10 cellular contexts compared by ENCODE assay signal in genomic region chr4:158811216-158811540, GRCh38. TPM values are rescaled to one million over a fixed set of nuclear protein-coding genes. Genes with fewer than 3 reads are reported as not detected.
DNase-seq lines count a peak whose midpoint lies in the region; ATAC-seq and TF ChIP-seq lines count a peak whose summit lies in the region.
"Had no signal": no experiment of that assay in that cellular context is flagged by ENCODE, and none has a peak within 500 bp of the region (broad histone marks: within the 10 kb centered on the region; RNA-seq: fewer than 3 reads in every experiment).

No MANE protein-coding gene starts in this region.

- DNase-seq in CD8-positive, alpha-beta T cell: no peak
- DNase-seq in MV-4-11 (lab: John Stamatoyannopoulos, UW) (peak; percentile 72), esophagus squamous epithelium (lab: John Stamatoyannopoulos, UW) (no peak)
- DNase-seq in activated CD8-positive, alpha-beta memory T cell treated with anti-CD3 and anti-CD28 coated beads, Interleukin-2, amount 50 U/mL, for 48 hours: no peak
- DNase-seq: activated effector memory CD4-positive, alpha-beta T cell treated with anti-CD3 and anti-CD28 coated beads, Interleukin-2, amount 50 U/mL, for 16 hours; T-helper 17 cell had no signal

- no peaks in the 10 kb centered on the region for H3K36me3 Mint-ChIP-seq in CD8-positive, alpha-beta T cell

- H3K79me2 ChIP-seq in parathyroid adenoma: peaks cover 4% of the 10 kb centered on the region

- TF ChIP-seq POLR2A in esophagus squamous epithelium (IDR thresholded peaks at IDR 0.05): no peak

- no peaks in the 10 kb centered on the region for H3K9me3 ChIP-seq in CD8-positive, alpha-beta T cell (ENCODE audit: low read length)
- H3K9me3 ChIP-seq in esophagus squamous epithelium (no peaks in the 10 kb centered on the region), parathyroid adenoma (ENCODE audit: control insufficient read depth, low read length) (no peaks in the 10 kb centered on the region)

- no peak overlapping the region for H3K27ac ChIP-seq in CD8-positive, alpha-beta T cell (ENCODE audit: low read depth, low read length)
- H3K27ac ChIP-seq in esophagus squamous epithelium (peak overlapping the region; percentile 21 to 88 (median 76)), parathyroid adenoma (peak overlapping the region; percentile 53)

- no peak overlapping the region for H3K4me3 ChIP-seq in CD8-positive, alpha-beta T cell (ENCODE audit: low read depth, low read length)
- H3K4me3 ChIP-seq in esophagus squamous epithelium (no peak overlapping the region), parathyroid adenoma (ENCODE audit: low read depth, low read length) (no peak overlapping the region)

- no peak for ATAC-seq in CD8-positive, alpha-beta T cell
- ATAC-seq in GM18909 (IDR thresholded peaks at IDR 0.05; ENCODE audit: poor library complexity, unreplicated experiment): no peak
- ATAC-seq in HG03025 (IDR thresholded peaks at IDR 0.05; ENCODE audit: low FRiP score, unreplicated experiment): no peak
- no peak for ATAC-seq in HG03354 (IDR thresholded peaks at IDR 0.05; ENCODE audit: poor library complexity, severe bottlenecking, unreplicated experiment)

- no peaks in the 10 kb centered on the region for H3K36me3 ChIP-seq in CD8-positive, alpha-beta T cell (ENCODE audit: insufficient read depth, low read length)
- H3K36me3 ChIP-seq in esophagus squamous epithelium: no peaks in the 10 kb centered on the region
- H3K36me3 ChIP-seq in parathyroid adenoma (ENCODE audit: control insufficient read depth, insufficient read depth, low read length): no peaks in the 10 kb centered on the region

- H3K27ac Mint-ChIP-seq in CD8-positive, alpha-beta T cell: no peak overlapping the region

- H3K4me1 Mint-ChIP-seq in CD8-positive, alpha-beta T cell (ENCODE audit: low read depth): peaks cover 37% of the 10 kb centered on the region

- peak overlapping the region; percentile 10 for H3K4me2 ChIP-seq in parathyroid adenoma (ENCODE audit: low read length)

- no peak for TF ChIP-seq CTCF in CD8-positive, alpha-beta T cell (IDR thresholded peaks at IDR 0.05)
- no peak for TF ChIP-seq CTCF in esophagus squamous epithelium (IDR thresholded peaks at IDR 0.05)
- no peak for TF ChIP-seq CTCF in parathyroid adenoma (IDR thresholded peaks at IDR 0.05)

- no peaks in the 10 kb centered on the region for H3K27me3 Mint-ChIP-seq in CD8-positive, alpha-beta T cell (ENCODE audit: low read depth)
- H3K27me3 Mint-ChIP-seq: T-helper 17 cell had no signal

- CTCF ChIA-PET in CD8-positive, alpha-beta T cell (lab: Charles Lee): interaction anchor here (2.2 kb wide), 1 partner anchor 39 kb away, joined by 8 read pairs; no protein-coding TSS in a partner anchor

- no peak overlapping the region for H2AFZ ChIP-seq in parathyroid adenoma

- H3K4me1 ChIP-seq in CD8-positive, alpha-beta T cell (ENCODE audit: insufficient read depth, low read length): peaks cover 28% of the 10 kb centered on the region
- H3K4me1 ChIP-seq in esophagus squamous epithelium (peaks cover 0 to 62% (median 34%) of the 10 kb centered on the region in 3 donors), parathyroid adenoma (peaks cover 34% of the 10 kb centered on the region)

- no peaks in the 10 kb centered on the region for H3K27me3 ChIP-seq in CD8-positive, alpha-beta T cell (ENCODE audit: insufficient read depth, low read length)
- no peaks in the 10 kb centered on the region for H3K27me3 ChIP-seq in esophagus squamous epithelium
- H3K27me3 ChIP-seq in parathyroid adenoma (ENCODE audit: control insufficient read depth, insufficient read depth, low read length): no peaks in the 10 kb centered on the region

- peak overlapping the region; percentile 26 for H3K4me3 Mint-ChIP-seq in CD8-positive, alpha-beta T cell

- no peaks in the 10 kb centered on the region for H3K9me3 Mint-ChIP-seq in CD8-positive, alpha-beta T cell

- POLR2A ChIA-PET in CD8-positive, alpha-beta T cell (lab: Charles Lee): no interaction called here

- intact Hi-C loops in CD8-positive, alpha-beta T cell (cut with DNase I, micrococcal nuclease): loop anchor here in 1 of 2 experiments (2.0 kb wide), 1 partner anchor 42 kb away; the partner anchor contains the start of gene FNIP2
- intact Hi-C loops in esophagus squamous epithelium (cut with DNase I): no loop called here

- no peak overlapping the region for H3K9ac ChIP-seq in parathyroid adenoma

RNA-seq across cellular contexts. Expression of gene FNIP2, which starts 42.4 kb away (rescaled TPM):
- total RNA-seq in CD8-positive, alpha-beta T cell: 1 to 10 TPM; 8.1 to 8.9 TPM
- total RNA-seq in esophagus squamous epithelium: 10 to 100 TPM in 3 of 4 donors, 1 to 10 TPM in 1; 6.0 to 28.8 (median 12.4) TPM
